ENCODE assay signal across 6 cellular contexts in the genomic region with DNA sequence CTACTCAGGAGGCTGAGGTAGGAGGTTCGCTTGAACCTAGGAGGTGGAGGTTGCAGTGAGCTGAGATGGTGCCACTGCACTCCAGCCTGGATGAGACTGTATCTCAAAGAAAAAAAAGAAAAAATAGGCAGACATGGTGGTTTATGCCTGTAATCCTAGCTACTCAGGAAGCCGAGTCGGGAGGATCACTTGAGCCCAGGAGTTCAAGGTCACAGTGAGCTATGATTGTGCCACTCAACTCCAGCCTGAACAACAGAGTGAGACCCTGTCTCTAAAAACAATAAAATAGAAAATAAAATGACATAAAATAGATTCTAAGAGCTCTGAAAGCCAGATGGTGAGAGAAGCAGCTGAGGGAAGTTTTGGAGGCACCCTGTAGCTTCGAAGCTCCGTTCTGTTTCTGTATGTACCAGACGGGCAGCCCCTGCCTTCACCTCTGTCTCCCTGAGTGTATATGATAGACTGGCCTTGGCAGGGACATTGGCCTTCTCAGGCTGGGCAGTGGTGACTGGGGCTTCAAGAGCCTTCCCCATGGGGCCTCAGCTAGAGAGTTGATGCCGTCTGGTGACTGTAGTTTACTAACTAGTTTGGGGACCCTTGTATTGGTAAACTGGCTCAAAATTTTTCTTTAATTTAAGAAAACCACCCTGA.
"Had no signal": no experiment of that assay in that cellular context is flagged by ENCODE, and none has a peak within 500 bp of the region (broad histone marks: within the 10 kb centered on the region; RNA-seq: fewer than 3 reads in every experiment).

No MANE protein-coding gene starts in this region.

- H3K27ac Mint-ChIP-seq: GM23338, H9 had no signal

- H3K4me3 ChIP-seq: GM23338, K562 had no signal

- ATAC-seq: GM23338, K562 had no signal

- H3K27ac ChIP-seq: HL-60 had no signal

- H3K9me3 Mint-ChIP-seq: GM23338, H9 had no signal

- H3K4me3 Mint-ChIP-seq: GM23338, H9 had no signal

- DNase-seq: H9, HCEC 1CT, IMR-90 had no signal
